Comparison of ENCODE assay signal across 10 cellular contexts in the genomic region with DNA sequence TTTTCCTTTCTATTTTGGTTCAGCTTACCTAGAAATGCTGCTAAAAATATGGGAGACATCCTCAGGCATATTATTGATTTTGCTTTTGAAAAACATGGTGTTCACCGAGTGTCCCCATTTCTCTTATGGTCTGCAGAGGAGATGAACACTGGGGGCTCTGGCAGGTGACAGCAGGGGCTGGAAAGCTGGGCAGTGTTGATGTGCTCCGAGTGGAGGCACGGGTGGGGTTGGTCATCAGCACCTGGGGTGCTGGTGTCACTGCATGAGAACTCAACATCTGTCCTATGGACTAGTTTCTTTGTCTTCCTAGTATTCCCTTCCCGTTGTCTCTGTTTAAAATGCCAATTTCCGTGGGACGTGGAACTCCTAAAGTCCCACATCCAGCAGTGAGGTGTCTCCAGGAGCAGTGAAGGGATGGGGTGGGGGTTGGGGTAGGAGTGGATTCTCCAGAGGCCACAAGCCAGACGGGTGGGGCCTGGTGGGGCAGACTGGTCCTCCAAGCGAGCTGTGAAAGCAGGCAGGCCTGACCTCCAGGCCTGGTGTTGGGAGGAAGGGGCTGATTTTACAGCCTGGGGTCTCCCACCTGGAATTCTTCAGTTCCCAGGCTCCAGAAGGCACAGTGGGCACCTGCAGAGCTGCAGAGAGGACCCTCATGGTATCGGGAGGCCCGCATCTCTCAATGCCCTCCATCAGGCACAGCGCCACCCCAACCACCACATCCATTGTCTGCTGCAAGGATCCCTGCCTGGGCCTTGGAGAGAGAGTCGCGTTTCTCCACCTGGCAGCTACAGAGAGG. TPM values are rescaled to one million over a fixed set of nuclear protein-coding genes. Genes with fewer than 3 reads are reported as not detected.
DNase-seq lines count a peak whose midpoint lies in the region; ATAC-seq, FAIRE-seq and TF ChIP-seq lines count a peak whose summit lies in the region.
"Had no signal": no experiment of that assay in that cellular context is flagged by ENCODE, and none has a peak within 500 bp of the region (broad histone marks: within the 10 kb centered on the region; RNA-seq: fewer than 3 reads in every experiment).

No MANE protein-coding gene starts in this region.

- peaks cover 4% of the 10 kb centered on the region; the same call in 1 of the 2 replicates for H3K23me2 ChIP-seq in H1 (ENCODE audit: low read depth, low read length)

- no peak; a peak in 1 of 3 replicates for TF ChIP-seq POLR2A in H1 (IDR thresholded peaks at IDR 0.05; ENCODE audit: control extremely low read depth in 1 of 2, low read depth in 2 of 2, low read length in 2 of 2)

- H3K4me1 Mint-ChIP-seq in CD4-positive, alpha-beta T cell (ENCODE audit: low read depth): peaks cover 33% of the 10 kb centered on the region

- peak overlapping the region; percentile 100 for H3K4ac ChIP-seq in H1 (replicated peaks; ENCODE audit: insufficient read length, low read depth, low read length)

- H3K79me1 ChIP-seq in H1 (ENCODE audit: low read depth, low read length): peaks cover 5% of the 10 kb centered on the region

- H4K8ac ChIP-seq in H1 (ENCODE audit: extremely low read depth, insufficient read depth, low read length): peak overlapping the region; percentile 90; the same call in 1 of the 2 replicates

- 75% methylated on average over 13 of the region's 13 CpGs; no CpG with 5 or more reads in 1 of the 2 experiments for WGBS in H1 (ENCODE audit: extremely low coverage in 1 of 2, insufficient coverage in 1 of 2, insufficient read length in 1 of 2, insufficient replicate concordance in 2 of 2, low coverage in 1 of 2, low lambda C conversion rate in 2 of 2, missing lambda C conversion rate in 1 of 2), 2 experiments

- intact Hi-C loops in CD4-positive, alpha-beta T cell (cut with DNase I, micrococcal nuclease): loop anchor here (2.0 kb wide), 3 partner anchors 23 to 47 kb away; a partner anchor contains a TSS

- H3K36me3 ChIP-seq in KOPT-K1 (ENCODE audit: insufficient read depth, low read length) (peaks cover 20% of the 10 kb centered on the region), H1 (ENCODE audit: control insufficient read depth in 2 of 4, insufficient read depth in 4 of 4, low read length in 3 of 4) (peaks cover 2 to 10% (median 5%) of the 10 kb centered on the region in 4 experiments; a peak in 4 of 8 replicates), osteoblast (ENCODE audit: insufficient read depth, low read length) (no peaks in the 10 kb centered on the region)

- peak overlapping the region in 2 of 4 experiments; percentile 66 to 69; a peak in 3 of 7 replicates for H3K9ac ChIP-seq in H1 (replicated peaks in 1 of 4; ENCODE audit: extremely low read depth in 1 of 4, low read depth in 3 of 4, low read length in 3 of 4)

- H3K4me2 ChIP-seq in H1 (ENCODE audit: insufficient read depth in 1 of 2, low read depth in 2 of 2, low read length in 2 of 2) (peak overlapping the region in 1 of 2 experiments; percentile 77; a peak in 2 of 4 replicates), osteoblast (ENCODE audit: insufficient read depth, low read length) (no peak overlapping the region)

- TF ChIP-seq EP300 in H1 (IDR thresholded peaks at IDR 0.05; ENCODE audit: borderline replicate concordance in 1 of 2, low read depth in 2 of 2, low read length in 2 of 2): no peak

- no peaks in the 10 kb centered on the region for H3K9me3 Mint-ChIP-seq in CD4-positive, alpha-beta T cell

- no peak overlapping the region for H3K23ac ChIP-seq in H1 (ENCODE audit: insufficient read length)

- CTCF ChIA-PET in CD4-positive, alpha-beta T cell (lab: Charles Lee): interaction anchor here (0.7 to 4.4 kb wide), 4 partner anchors 36 to 313 kb away, joined by 3 to 30 read pairs (median 12); a partner anchor contains a TSS
- CTCF ChIA-PET in H1 (lab: Charles Lee; ENCODE audit: partially characterized antibody): interaction anchor here (0.8 to 3.8 kb wide), 16 partner anchors 8 to 89 kb away, joined by 3 to 31 read pairs (median 4); a partner anchor contains a TSS

- H3K18ac ChIP-seq in H1 (ENCODE audit: extremely low read depth, low read length): peak overlapping the region; percentile 100

- H3K4me1 ChIP-seq in H1 (replicated peaks in 1 of 4; ENCODE audit: control insufficient read depth in 3 of 4, insufficient read depth in 4 of 4, low read length in 3 of 4) (peaks cover 40 to 70% (median 57%) of the 10 kb centered on the region in 4 experiments), osteoblast (ENCODE audit: insufficient read depth, low read length) (peaks cover 30% of the 10 kb centered on the region)

- H3K27me3 ChIP-seq in CD4-positive, alpha-beta T cell (ENCODE audit: control insufficient read depth, insufficient read depth, low read length): no peaks in the 10 kb centered on the region
- H3K27me3 ChIP-seq in H1 (replicated peaks in 1 of 4; ENCODE audit: control insufficient read depth in 3 of 4, extremely low read depth in 1 of 4, insufficient read depth in 3 of 4, low read length in 3 of 4) (no peaks in the 10 kb centered on the region), osteoblast (ENCODE audit: insufficient read depth, low read length) (no peaks in the 10 kb centered on the region)
- H3K27me3 ChIP-seq: foreskin keratinocyte had no signal

- peak overlapping the region; percentile 82 for H3K27ac Mint-ChIP-seq in CD4-positive, alpha-beta T cell

- H3K36me3 Mint-ChIP-seq in CD4-positive, alpha-beta T cell (ENCODE audit: low read depth): peaks cover 19% of the 10 kb centered on the region

- H3K14ac ChIP-seq in H1 (ENCODE audit: insufficient read length): no peak overlapping the region

- TF ChIP-seq RAD21 in H1 (IDR thresholded peaks at IDR 0.05 in 1 of 2, conservative IDR thresholded peaks at IDR 0.05 in 1 of 2; ENCODE audit: low read depth in 2 of 2, low read length in 2 of 2): no peak

- H2AFZ ChIP-seq in H1 (ENCODE audit: low read length) (no peak overlapping the region), osteoblast (ENCODE audit: low read length) (no peak overlapping the region)

- H2BK20ac ChIP-seq in H1 (ENCODE audit: low read length): peak overlapping the region; percentile 98; the same call in 1 of the 2 replicates

- peak overlapping the region; percentile 100 for H2BK12ac ChIP-seq in H1 (ENCODE audit: low read depth, low read length)

- H2AK5ac ChIP-seq in H1 (ENCODE audit: low read depth, low read length): peak overlapping the region; percentile 99

- POLR2A ChIA-PET in CD4-positive, alpha-beta T cell (lab: Charles Lee): interaction anchor here (1.2 to 6.0 kb wide), 3 partner anchors 16 to 105 kb away, joined by 3 to 76 read pairs (median 3); a partner anchor contains a TSS
- POLR2A ChIA-PET in H1 (lab: Charles Lee; ENCODE audit: partially characterized antibody): interaction anchor here (0.7 to 14.9 kb wide), 17 partner anchors 5 to 74 kb away, joined by 3 to 230 read pairs (median 11); a partner anchor contains a TSS

- ATAC-seq in CD4-positive, alpha-beta T cell (ENCODE audit: poor library complexity): no peak
- no peak for ATAC-seq in omental fat pad (ENCODE audit: low FRiP score)
- ATAC-seq: foreskin keratinocyte had no signal

- no peak for TF ChIP-seq CTCF in CD4-positive, alpha-beta T cell (IDR thresholded peaks at IDR 0.05)
- TF ChIP-seq CTCF in H1 (IDR thresholded peaks at IDR 0.05; ENCODE audit: control extremely low read depth in 1 of 3, insufficient read depth in 1 of 3, low read depth in 1 of 3, low read length in 3 of 3) (no peak), osteoblast (IDR thresholded peaks at IDR 0.05; ENCODE audit: extremely low read depth, low read depth, low read length) (no peak), omental fat pad (IDR thresholded peaks at IDR 0.05) (no peak)

- peak overlapping the region; percentile 99; the same call in 1 of the 2 replicates for H2BK15ac ChIP-seq in H1 (ENCODE audit: low read length)

- no peaks in the 10 kb centered on the region for H4K20me1 ChIP-seq in H1 (replicated peaks in 1 of 2; ENCODE audit: control insufficient read depth in 1 of 2, insufficient read depth in 2 of 2, low read length in 2 of 2)
- no peaks in the 10 kb centered on the region for H4K20me1 ChIP-seq in osteoblast (ENCODE audit: insufficient read depth, low read length)

- H4K91ac ChIP-seq in H1 (replicated peaks; ENCODE audit: insufficient read length, low read length): peak overlapping the region; percentile 100

- peak overlapping the region; percentile 100 for H2BK5ac ChIP-seq in H1 (ENCODE audit: low read depth, low read length)

- H2BK120ac ChIP-seq in H1 (replicated peaks; ENCODE audit: low read depth, low read length): peak overlapping the region; percentile 96

- H3K27ac ChIP-seq in CD4-positive, alpha-beta T cell (ENCODE audit: low read depth, low read length): peak overlapping the region; percentile 88
- H3K27ac ChIP-seq in KOPT-K1 (ENCODE audit: low read depth, low read length, poor library complexity, severe bottlenecking) (peak overlapping the region; percentile 95), H1 (ENCODE audit: low read depth, low read length) (peak overlapping the region; percentile 97), osteoblast (ENCODE audit: low read depth, low read length) (no peak overlapping the region)

- H3K4me3 ChIP-seq in H1 (ENCODE audit: extremely low read depth in 1 of 4, insufficient read depth in 2 of 4, low read depth in 3 of 4, low read length in 4 of 4) (peak overlapping the region in 1 of 4 experiments; percentile 38; a peak in 1 of 8 replicates), osteoblast (ENCODE audit: insufficient read depth, low read length) (no peak overlapping the region)

- H3K56ac ChIP-seq in H1 (replicated peaks; ENCODE audit: insufficient read length, low read depth, low read length): peak overlapping the region; percentile 94

- DNase-seq in CD4-positive, alpha-beta T cell: no peak
- no peak for DNase-seq in H1 (ENCODE audit: low read depth in 1 of 2, low spot score in 2 of 2)
- peak; percentile 46 for DNase-seq in osteoblast (ENCODE audit: insufficient read length, low spot score, missing footprints)
- no peak for DNase-seq in omental fat pad (ENCODE audit: low spot score)
- no peak for DNase-seq in NCI-H2171 (lab: John Stamatoyannopoulos, UW)
- no peak for DNase-seq in SW480 (ENCODE audit: low spot score)
- no peak for DNase-seq in DMS79 (lab: John Stamatoyannopoulos, UW)
- DNase-seq: foreskin keratinocyte; NK-92 treated with Interleukin-12 subunit alpha and Interleukin-12 subunit beta, amount 100 ng/mL, for 24 hours had no signal

- no peak for FAIRE-seq in H1 (lab: Jason Lieb, UNC)

- H3K79me2 ChIP-seq in H1 (ENCODE audit: control insufficient read depth in 1 of 2, insufficient read depth in 2 of 2, low read length in 2 of 2): peaks cover 0 to 21% of the 10 kb centered on the region in 2 experiments; a peak in 2 of 4 replicates
- H3K79me2 ChIP-seq in osteoblast (ENCODE audit: insufficient read depth, low read length): no peaks in the 10 kb centered on the region

- H4K5ac ChIP-seq in H1 (ENCODE audit: insufficient read length, low read depth, low read length): peak overlapping the region; percentile 95

- H3K4me3 Mint-ChIP-seq in CD4-positive, alpha-beta T cell: peak overlapping the region; percentile 78

- no peaks in the 10 kb centered on the region for H3K27me3 Mint-ChIP-seq in CD4-positive, alpha-beta T cell

- no peaks in the 10 kb centered on the region for H3K9me3 ChIP-seq in CD4-positive, alpha-beta T cell (ENCODE audit: control insufficient read depth, low read length)
- no peaks in the 10 kb centered on the region for H3K9me3 ChIP-seq in KOPT-K1 (ENCODE audit: insufficient read depth, low read length, poor library complexity, severe bottlenecking)
- H3K9me3 ChIP-seq in H1 (ENCODE audit: insufficient read depth in 2 of 2, low read depth in 1 of 2, low read length in 1 of 2): no peaks in the 10 kb centered on the region
- no peaks in the 10 kb centered on the region for H3K9me3 ChIP-seq in osteoblast (ENCODE audit: low read depth, low read length)

RNA-seq across cellular contexts. Expression of a gene that starts 24.4 kb away (rescaled TPM):
- total RNA-seq in CD4-positive, alpha-beta T cell: under 1 TPM; 0.38 to 0.45 TPM
- total RNA-seq in H1 (2021; fragmentation: NEBNext Ultra II Directional; extraction: Animal tissue kit (Norgen Biotek cat#: 25700)): 21.5 and 24.9 TPM in 2 replicates
- polyA plus RNA-seq in H1 (2011; rRNA removed): 13.6 and 22.5 TPM in 2 replicates
- 23.8 TPM for polyA plus RNA-seq in H1 (2011; cell fraction: cytosol; rRNA removed)
- 26.9 TPM for polyA plus RNA-seq in H1 (2011; cell fraction: nucleus; rRNA removed)
- polyA plus RNA-seq in H1 (2012, experiment 1 of 2): 12.3 to 21.8 TPM (median 20.3 TPM) in 4 replicates
- polyA plus RNA-seq in H1 (2012, experiment 2 of 2): 13.0 TPM
- polyA plus RNA-seq in H1 (2013, experiment 1 of 2): 9.1 TPM
- polyA plus RNA-seq in H1 (2013, experiment 2 of 2): 8.5 TPM
- polyA minus RNA-seq in H1 (2011; rRNA and poly(A)+ RNA removed): 2.5 and 2.9 TPM in 2 replicates
- polyA minus RNA-seq in H1 (2011; cell fraction: cytosol; rRNA and poly(A)+ RNA removed): 21.4 TPM
- polyA minus RNA-seq in H1 (2011; cell fraction: nucleus; rRNA and poly(A)+ RNA removed): 15.7 TPM
- 5.0 and 6.2 TPM in 2 replicates for total RNA-seq in osteoblast
- 1 to 10 TPM in 3 of 4 donors, under 1 TPM in 1; 0.72 to 4.4 (median 1.4) TPM for total RNA-seq in omental fat pad

RNA-seq across cellular contexts. Expression of a gene that starts 35.0 kb away (rescaled TPM):
- 10 to 100 TPM; 58.2 to 59.8 TPM for total RNA-seq in CD4-positive, alpha-beta T cell
- total RNA-seq in H1 (2021; fragmentation: NEBNext Ultra II Directional; extraction: Animal tissue kit (Norgen Biotek cat#: 25700)): 125 and 130 TPM in 2 replicates
- polyA plus RNA-seq in H1 (2011; rRNA removed): 98.6 and 147 TPM in 2 replicates
- 110 TPM for polyA plus RNA-seq in H1 (2011; cell fraction: cytosol; rRNA removed)
- 159 TPM for polyA plus RNA-seq in H1 (2011; cell fraction: nucleus; rRNA removed)
- 81.6 to 105 TPM (median 96.5 TPM) in 4 replicates for polyA plus RNA-seq in H1 (2012, experiment 1 of 2)
- polyA plus RNA-seq in H1 (2012, experiment 2 of 2): 86.7 TPM
- polyA plus RNA-seq in H1 (2013, experiment 1 of 2): 78.2 TPM
- 74.4 TPM for polyA plus RNA-seq in H1 (2013, experiment 2 of 2)
- 39.8 and 47.5 TPM in 2 replicates for polyA minus RNA-seq in H1 (2011; rRNA and poly(A)+ RNA removed)
- polyA minus RNA-seq in H1 (2011; cell fraction: cytosol; rRNA and poly(A)+ RNA removed): 55.6 TPM
- polyA minus RNA-seq in H1 (2011; cell fraction: nucleus; rRNA and poly(A)+ RNA removed): 72.6 TPM
- total RNA-seq in osteoblast (53.6 and 57.5 TPM in 2 replicates), omental fat pad (10 to 100 TPM; 40.6 to 55.7 (median 49.3) TPM)

RNA-seq across cellular contexts. Expression of a gene that starts 46.9 kb away (rescaled TPM):
- total RNA-seq in CD4-positive, alpha-beta T cell: 1 to 10 TPM; 2.9 to 3.8 TPM
- total RNA-seq in H1 (2021; fragmentation: NEBNext Ultra II Directional; extraction: Animal tissue kit (Norgen Biotek cat#: 25700)): not detected in 2 replicates
- polyA plus RNA-seq in H1 (2011; rRNA removed): not detected in 2 replicates
- polyA plus RNA-seq in H1 (2011; cell fraction: cytosol; rRNA removed): not detected
- not detected for polyA plus RNA-seq in H1 (2011; cell fraction: nucleus; rRNA removed)
- not detected in 4 replicates for polyA plus RNA-seq in H1 (2012, experiment 1 of 2)
- not detected for polyA plus RNA-seq in H1 (2012, experiment 2 of 2)
- not detected for polyA plus RNA-seq in H1 (2013, experiment 1 of 2)
- polyA plus RNA-seq in H1 (2013, experiment 2 of 2): 0.02 TPM
- not detected in 2 replicates for polyA minus RNA-seq in H1 (2011; rRNA and poly(A)+ RNA removed)
- polyA minus RNA-seq in H1 (2011; cell fraction: cytosol; rRNA and poly(A)+ RNA removed): not detected
- polyA minus RNA-seq in H1 (2011; cell fraction: nucleus; rRNA and poly(A)+ RNA removed): 0.20 TPM
- not detected in 2 replicates for total RNA-seq in osteoblast
- 10 to 100 TPM in 3 of 4 donors, 1 to 10 TPM in 1; 3.0 to 42.9 (median 14.8) TPM for total RNA-seq in omental fat pad
